9 cellular contexts compared by ENCODE assay signal in genomic region chr7:92810242-92810611, GRCh38. TPM values are rescaled to one million over a fixed set of nuclear protein-coding genes. Genes with fewer than 3 reads are reported as not detected.
DNase-seq lines count a peak whose midpoint lies in the region; ATAC-seq and TF ChIP-seq lines count a peak whose summit lies in the region.
"Had no signal": no experiment of that assay in that cellular context is flagged by ENCODE, and none has a peak within 500 bp of the region (broad histone marks: within the 10 kb centered on the region; RNA-seq: fewer than 3 reads in every experiment).

No MANE protein-coding gene starts in this region.

- H2AFZ ChIP-seq in neural progenitor cell (replicated peaks) = no peak overlapping the region

- H3K4me1 ChIP-seq in mesodermal cell (ENCODE audit: control insufficient read depth, insufficient read depth, low read length, poor library complexity, severe bottlenecking) (peaks cover 21% of the 10 kb centered on the region), mucosa of descending colon (ENCODE audit: low read depth) (peaks cover 5% of the 10 kb centered on the region), neural progenitor cell (no peaks in the 10 kb centered on the region)

- H4K20me1 ChIP-seq in neural progenitor cell (ENCODE audit: low read depth) = no peaks in the 10 kb centered on the region

- H3K27me3 ChIP-seq in neural progenitor cell = no peaks in the 10 kb centered on the region

- peak overlapping the region; percentile 97 for H3K27ac Mint-ChIP-seq in activated T-cell treated with anti-CD3 and anti-CD28 coated beads, Interleukin-2, amount 50 U/mL, for 72 hours
- H3K27ac Mint-ChIP-seq in T-helper 2 cell treated with Interferon-gamma antibody and Interleukin-4, amounts not matched to agents 5 μg/mL and 100 μg/mL, for 36 hours = peak overlapping the region; percentile 90
- no peak overlapping the region for H3K27ac Mint-ChIP-seq in neural progenitor cell

- intact Hi-C loops in mucosa of descending colon (cut with DNase I, micrococcal nuclease) = no loop called here

- no peak overlapping the region for H3K4me3 ChIP-seq in mesodermal cell (ENCODE audit: extremely low read depth, insufficient read depth, low read length, poor library complexity, severe bottlenecking)
- no peak overlapping the region for H3K4me3 ChIP-seq in mucosa of descending colon
- no peak overlapping the region for H3K4me3 ChIP-seq in neural progenitor cell
- H3K4me3 ChIP-seq: skin epidermis had no signal

- 80 to 100% methylated on average over 1 of the region's 4 CpGs for WGBS in mesodermal cell (ENCODE audit: insufficient coverage in 2 of 2), 2 experiments

- ATAC-seq in activated T-cell treated with anti-CD3 and anti-CD28 coated beads, Interleukin-2, amount 50 U/mL, for 72 hours (replicated peaks in 1 of 2) = peak in 1 of 2 donors; percentile 11
- peak; percentile 19 for ATAC-seq in HG03139 (IDR thresholded peaks at IDR 0.05; ENCODE audit: unreplicated experiment)
- no peak for ATAC-seq in mucosa of descending colon

- H3K36me3 ChIP-seq in mesodermal cell (ENCODE audit: control insufficient read depth, insufficient read depth, low read length) = peaks cover 26% of the 10 kb centered on the region
- H3K36me3 ChIP-seq in mucosa of descending colon (ENCODE audit: low read depth) = no peaks in the 10 kb centered on the region
- no peaks in the 10 kb centered on the region for H3K36me3 ChIP-seq in neural progenitor cell

- H3K27me3 Mint-ChIP-seq in activated T-cell treated with anti-CD3 and anti-CD28 coated beads, Interleukin-2, amount 50 U/mL, for 72 hours (ENCODE audit: low read depth) = no peaks in the 10 kb centered on the region
- no peaks in the 10 kb centered on the region for H3K27me3 Mint-ChIP-seq in T-helper 2 cell treated with Interferon-gamma antibody and Interleukin-4, amounts not matched to agents 5 μg/mL and 100 μg/mL, for 36 hours (ENCODE audit: low read depth)
- no peaks in the 10 kb centered on the region for H3K27me3 Mint-ChIP-seq in neural progenitor cell (ENCODE audit: insufficient read depth, low read depth)

- H3K79me2 ChIP-seq in neural progenitor cell (ENCODE audit: low read depth) = no peaks in the 10 kb centered on the region

- no peak for TF ChIP-seq CTCF in mucosa of descending colon (IDR thresholded peaks at IDR 0.05)
- no peak for TF ChIP-seq CTCF in GM10266 (IDR thresholded peaks at IDR 0.05; ENCODE audit: control insufficient read depth, insufficient read depth, low read depth, missing control alignments)
- TF ChIP-seq CTCF in neural progenitor cell (IDR thresholded peaks at IDR 0.05) = no peak

- no peaks in the 10 kb centered on the region for H3K9me3 Mint-ChIP-seq in activated T-cell treated with anti-CD3 and anti-CD28 coated beads, Interleukin-2, amount 50 U/mL, for 72 hours
- H3K9me3 Mint-ChIP-seq in T-helper 2 cell treated with Interferon-gamma antibody and Interleukin-4, amounts not matched to agents 5 μg/mL and 100 μg/mL, for 36 hours = no peaks in the 10 kb centered on the region
- peaks cover 10% of the 10 kb centered on the region for H3K9me3 Mint-ChIP-seq in neural progenitor cell

- no peak overlapping the region for H3K4me2 ChIP-seq in neural progenitor cell

- no peaks in the 10 kb centered on the region for H3K9me3 ChIP-seq in mesodermal cell (ENCODE audit: control insufficient read depth, low read length)
- H3K9me3 ChIP-seq in mucosa of descending colon = no peaks in the 10 kb centered on the region
- no peaks in the 10 kb centered on the region for H3K9me3 ChIP-seq in neural progenitor cell (ENCODE audit: low read depth)

- H3K4me1 Mint-ChIP-seq in activated T-cell treated with anti-CD3 and anti-CD28 coated beads, Interleukin-2, amount 50 U/mL, for 72 hours (ENCODE audit: low read depth) = peaks cover 96% of the 10 kb centered on the region
- H3K4me1 Mint-ChIP-seq in T-helper 2 cell treated with Interferon-gamma antibody and Interleukin-4, amounts not matched to agents 5 μg/mL and 100 μg/mL, for 36 hours (ENCODE audit: low read depth) = peaks cover 62% of the 10 kb centered on the region
- H3K4me1 Mint-ChIP-seq in neural progenitor cell = peaks cover 8% of the 10 kb centered on the region

- DNase-seq in activated T-cell treated with anti-CD3 and anti-CD28 coated beads, Interleukin-2, amount 50 U/mL, for 72 hours = no peak
- no peak for DNase-seq in activated T-cell treated with anti-CD3 and anti-CD28 coated beads, Interleukin-2, amount 50 U/mL, for 1 hour
- no peak for DNase-seq in T-helper 2 cell treated with Interferon-gamma antibody and Interleukin-4, amounts not matched to agents 5 μg/mL and 100 μg/mL, for 36 hours (ENCODE audit: low spot score)
- no peak for DNase-seq in mucosa of descending colon
- DNase-seq in GM10266 (ENCODE audit: extremely low spot score) = no peak
- no peak for DNase-seq in neural progenitor cell (ENCODE audit: low spot score)

- H3K27ac ChIP-seq in mesodermal cell (ENCODE audit: low read depth, low read length, severe bottlenecking) (peak overlapping the region; percentile 65), neural progenitor cell (no peak overlapping the region)

- no peak overlapping the region for H3K9ac ChIP-seq in neural progenitor cell

- peaks cover 9 to 35% of the 10 kb centered on the region in 2 donors for H3K36me3 Mint-ChIP-seq in activated T-cell treated with anti-CD3 and anti-CD28 coated beads, Interleukin-2, amount 50 U/mL, for 72 hours (ENCODE audit: insufficient read depth in 2 of 2)
- peaks cover 41% of the 10 kb centered on the region for H3K36me3 Mint-ChIP-seq in T-helper 2 cell treated with Interferon-gamma antibody and Interleukin-4, amounts not matched to agents 5 μg/mL and 100 μg/mL, for 36 hours (ENCODE audit: low read depth)
- H3K36me3 Mint-ChIP-seq in neural progenitor cell = peaks cover 26% of the 10 kb centered on the region

- H3K4me3 Mint-ChIP-seq in activated T-cell treated with anti-CD3 and anti-CD28 coated beads, Interleukin-2, amount 50 U/mL, for 72 hours = peak overlapping the region; percentile 55 to 75
- H3K4me3 Mint-ChIP-seq in T-helper 2 cell treated with Interferon-gamma antibody and Interleukin-4, amounts not matched to agents 5 μg/mL and 100 μg/mL, for 36 hours = peak overlapping the region; percentile 64
- no peak overlapping the region for H3K4me3 Mint-ChIP-seq in neural progenitor cell

- no peaks in the 10 kb centered on the region for H3F3A ChIP-seq in neural progenitor cell (ENCODE audit: low read depth)

RNA-seq across cellular contexts. Expression of gene CDK6, which starts 26.1 kb away (rescaled TPM):
- total RNA-seq in activated T-cell treated with anti-CD3 and anti-CD28 coated beads, Interleukin-2, amount 50 U/mL, for 72 hours = 100 to 1,000 TPM; 213 to 256 TPM
- polyA plus RNA-seq in mesodermal cell (2013, experiment 1 of 2) = 50.2 TPM
- polyA plus RNA-seq in mesodermal cell (2013, experiment 2 of 2) = 38.6 TPM
- total RNA-seq in mucosa of descending colon = 10 to 100 TPM; 23.4 to 52.4 (median 33.1) TPM
- 3.6 and 6.0 TPM in 2 replicates for total RNA-seq in neural progenitor cell (ENCODE audit: low replicate concordance)

Comparison
In these comparisons a context has a peak if more than half of its experiments do, and no peak if none do; other contexts are left out.
1. RNA of gene CDK6, which starts 26.1 kb away (total RNA-seq): 213 to 256 TPM in activated T-cell treated with anti-CD3 and anti-CD28 coated beads, Interleukin-2, amount 50 U/mL, for 72 hours; 23.4 to 52.4 TPM in mucosa of descending colon and 3.6 to 6.0 TPM in neural progenitor cell; every median in the first group is over 4 times any median in the second.